8 cellular contexts compared by ENCODE assay signal in genomic region chr2:216519154-216519762, GRCh38. TPM values are rescaled to one million over a fixed set of nuclear protein-coding genes. Genes with fewer than 3 reads are reported as not detected.
DNase-seq lines count a peak whose midpoint lies in the region; ATAC-seq and TF ChIP-seq lines count a peak whose summit lies in the region.

No MANE protein-coding gene starts in this region.

- no peak overlapping the region for H3K18ac ChIP-seq in neuronal stem cell (ENCODE audit: low read length)

- H3K4me2 ChIP-seq in neuronal stem cell (ENCODE audit: insufficient read depth, low read length, poor library complexity, severe bottlenecking), result no peak overlapping the region

- H3K79me1 ChIP-seq in neuronal stem cell (ENCODE audit: low read depth, low read length), result no peaks in the 10 kb centered on the region

- no peaks in the 10 kb centered on the region; the same call in 1 of the 2 replicates for H3K4me1 ChIP-seq in BE2C
- peaks cover 3 to 7% of the 10 kb centered on the region in 2 donors for H3K4me1 ChIP-seq in neuronal stem cell (ENCODE audit: control insufficient read depth in 2 of 2, insufficient read depth in 1 of 2, low read depth in 1 of 2, low read length in 2 of 2)

- no peak overlapping the region for H2BK12ac ChIP-seq in neuronal stem cell (ENCODE audit: low read length)

- H2BK15ac ChIP-seq in neuronal stem cell (ENCODE audit: low read length), result no peak overlapping the region

- ATAC-seq in GM18861 (IDR thresholded peaks at IDR 0.05; ENCODE audit: unreplicated experiment) (peak; percentile 67), GM19452 (IDR thresholded peaks at IDR 0.05; ENCODE audit: unreplicated experiment) (no peak)

- H3K27ac ChIP-seq in neuronal stem cell (replicated peaks; ENCODE audit: low read length), result no peak overlapping the region

- no peak overlapping the region for H3K9ac ChIP-seq in neuronal stem cell (ENCODE audit: low read depth, low read length, poor library complexity)

- H3K14ac ChIP-seq in neuronal stem cell (ENCODE audit: low read length), result no peak overlapping the region

- no CpG with 5 or more reads among the region's 3 CpGs for WGBS in neuronal stem cell (ENCODE audit: extremely low coverage in 2 of 2, insufficient read length in 2 of 2, insufficient replicate concordance in 1 of 2), 2 donors

- H2AFZ ChIP-seq in neuronal stem cell (ENCODE audit: low read length), result no peak overlapping the region

- no peaks in the 10 kb centered on the region for H3K27me3 ChIP-seq in BE2C
- H3K27me3 ChIP-seq in neuronal stem cell (ENCODE audit: control insufficient read depth in 3 of 3, insufficient read depth in 3 of 3, low read depth in 1 of 3, low read length in 3 of 3), result no peaks in the 10 kb centered on the region

- TF ChIP-seq CTCF in BE2C (IDR thresholded peaks at IDR 0.05; ENCODE audit: low read depth, low read length) (peak; percentile 79), fibroblast of villous mesenchyme (IDR thresholded peaks at IDR 0.05; ENCODE audit: insufficient read depth, low read depth, low read length) (peak; percentile 73)

- peak; percentile 78 for DNase-seq in BE2C
- peak; percentile 83 for DNase-seq in HT-29 (ENCODE audit: low spot score)
- DNase-seq in NCI-H82 treated with DMSO at 0.1 percent for 48 hours (lab: John Stamatoyannopoulos, UW; ENCODE audit: unreplicated experiment), result peak; percentile 81
- peak; percentile 37 to 51 for DNase-seq in activated T-cell treated with anti-CD3 and anti-CD28 coated beads, Interleukin-2, amount 50 U/mL, for 48 hours
- DNase-seq in fibroblast of villous mesenchyme (ENCODE audit: low read depth), result peak; percentile 88
- peak; percentile 64 for DNase-seq in neuronal stem cell (ENCODE audit: low spot score)

- no peak overlapping the region for H2BK5ac ChIP-seq in neuronal stem cell (ENCODE audit: low read length)

- peaks cover 10% of the 10 kb centered on the region for H3K36me3 ChIP-seq in BE2C
- H3K36me3 ChIP-seq in neuronal stem cell (replicated peaks in 1 of 2; ENCODE audit: control insufficient read depth in 2 of 2, insufficient read depth in 2 of 2, low read length in 2 of 2), result peaks cover 2 to 19% of the 10 kb centered on the region in 2 donors

- no peak overlapping the region for H4K8ac ChIP-seq in neuronal stem cell (ENCODE audit: low read depth, low read length)

- H2AK5ac ChIP-seq in neuronal stem cell (ENCODE audit: low read depth, low read length), result no peak overlapping the region

- H3K9me3 ChIP-seq in BE2C (no peaks in the 10 kb centered on the region), neuronal stem cell (replicated peaks in 1 of 2; ENCODE audit: control insufficient read depth in 2 of 2, insufficient read depth in 1 of 2, low read depth in 1 of 2, low read length in 2 of 2) (peaks cover 2% of the 10 kb centered on the region in 2 donors)

- no peak overlapping the region for H3K4me3 ChIP-seq in BE2C (ENCODE audit: low read depth, low read length)
- H3K4me3 ChIP-seq in fibroblast of villous mesenchyme (ENCODE audit: low read depth, low read length), result no peak overlapping the region
- H3K4me3 ChIP-seq in neuronal stem cell (ENCODE audit: low read length in 2 of 2), result no peak overlapping the region

- H4K91ac ChIP-seq in neuronal stem cell (ENCODE audit: low read depth, low read length, poor library complexity), result no peak overlapping the region

- H3K4ac ChIP-seq in neuronal stem cell (ENCODE audit: low read length), result no peak overlapping the region

- H3K23ac ChIP-seq in neuronal stem cell (ENCODE audit: low read depth, low read length, poor library complexity), result no peak overlapping the region

- H2BK120ac ChIP-seq in neuronal stem cell (ENCODE audit: low read depth, low read length), result no peak overlapping the region

RNA-seq across cellular contexts. Expression of gene RPL37A, which starts 20.6 kb away (rescaled TPM):
- polyA plus RNA-seq in BE2C (2012; ENCODE audit: insufficient read depth, insufficient read length, low read depth), result 3,146 TPM
- 2,133 and 2,247 TPM in 2 replicates for total RNA-seq in HT-29 (2014; rRNA removed; shearing (Covaris generic))
- total RNA-seq in fibroblast of villous mesenchyme, result 822 and 1,182 TPM in 2 replicates
- 12,339 TPM for polyA plus RNA-seq in neuronal stem cell (2013, experiment 1 of 2)
- 11,893 TPM for polyA plus RNA-seq in neuronal stem cell (2013, experiment 2 of 2)
